28 cellular contexts compared by ENCODE assay signal in genomic region chr13:69035771-69036170, GRCh38.
"Had no signal": no experiment of that assay in that cellular context is flagged by ENCODE, and none has a peak within 500 bp of the region (broad histone marks: within the 10 kb centered on the region; RNA-seq: fewer than 3 reads in every experiment).

No MANE protein-coding gene starts in this region.

- H3K9me3 Mint-ChIP-seq: type B pancreatic cell had no signal

- H3K4me1 ChIP-seq: stomach, suprapubic skin, testis, thyroid gland, tibial artery, tibial nerve, transverse colon, upper lobe of left lung, upper lobe of right lung, uterus, vagina had no signal

- H3K27ac ChIP-seq: stomach, suprapubic skin, testis, thoracic aorta, thyroid gland, tibial artery, tibial nerve, transverse colon, upper lobe of left lung, upper lobe of right lung, uterus, vagina had no signal

- DNase-seq: stimulated activated CD4-positive, alpha-beta T cell treated with anti-CD3 and anti-CD28 coated beads, Interleukin-2, amount 100 ng/mL, for 48 hours; stimulated activated CD4-positive, alpha-beta T cell treated with anti-CD3 and anti-CD28 coated beads, Interleukin-4, amount 100 ng/mL, for 1 hour; stimulated activated CD4-positive, alpha-beta T cell treated with anti-CD3 and anti-CD28 coated beads, Interleukin-4, amount 100 ng/mL, for 24 hours; stimulated activated CD4-positive, alpha-beta T cell treated with anti-CD3 and anti-CD28 coated beads, Interleukin-4, amount 100 ng/mL, for 4 hours; stimulated activated CD8-positive, alpha-beta memory T cell treated with anti-CD3 and anti-CD28 coated beads, Interleukin-4, amount 100 ng/mL, for 48 hours; stimulated activated naive B cell treated with anti-CD40 and anti-IgM and Interleukin-4, amounts not matched to agents 10 μg/mL and 1 μg/mL and 100 μg/mL, for 72 hours; stimulated activated naive CD4-positive, alpha-beta T cell; stimulated activated naive CD4-positive, alpha-beta T cell treated with Interleukin-2 at 50 U/mL for 16 hours; stimulated activated naive CD8-positive, alpha-beta T cell treated with anti-CD3 and anti-CD28 coated beads, Interleukin-15, amount 100 ng/mL, for 72 hours; stimulated activated naive CD8-positive, alpha-beta T cell treated with anti-CD3 and anti-CD28 coated beads, Interleukin-15, Interleukin-2, amounts not matched to agents 100 U/mL and 50 U/mL, for 24 hours; stomach; substantia nigra; testis; thyroid gland; tibial artery; transverse colon; trophoblast cell; upper lobe of right lung; uterus had no signal

- H3K9me3 ChIP-seq: suprapubic skin, testis, thoracic aorta, thyroid gland, tibial artery, tibial nerve, transverse colon, upper lobe of left lung, upper lobe of right lung, uterus, vagina had no signal

- H3K36me3 Mint-ChIP-seq: stimulated activated effector memory CD8-positive, alpha-beta T cell treated with anti-CD3 and anti-CD28 coated beads, Interleukin-12 subunit alpha, Interleukin-12 subunit beta, amount 100 ng/mL, for 72 hours; stimulated activated memory B cell treated with anti-CD40 and anti-IgM and Interleukin-4, amounts not matched to agents 10 μg/mL and 1 μg/mL and 100 μg/mL, for 72 hours; stimulated activated naive B cell treated with anti-CD40 and anti-IgM and Interleukin-4, amounts not matched to agents 10 μg/mL and 1 μg/mL and 100 μg/mL, for 72 hours; type B pancreatic cell had no signal

- H3K36me3 ChIP-seq: stomach, suprapubic skin, thoracic aorta, thyroid gland, tibial artery, tibial nerve, transverse colon, upper lobe of left lung, upper lobe of right lung, uterus, vagina had no signal

- H3K4me3 Mint-ChIP-seq: stimulated activated effector memory CD8-positive, alpha-beta T cell treated with anti-CD3 and anti-CD28 coated beads, Interleukin-12 subunit alpha, Interleukin-12 subunit beta, amount 100 ng/mL, for 72 hours; stimulated activated memory B cell treated with anti-CD40 and anti-IgM and Interleukin-4, amounts not matched to agents 10 μg/mL and 1 μg/mL and 100 μg/mL, for 72 hours; stimulated activated naive B cell treated with anti-CD40 and anti-IgM and Interleukin-4, amounts not matched to agents 10 μg/mL and 1 μg/mL and 100 μg/mL, for 72 hours; stimulated activated naive CD8-positive, alpha-beta T cell treated with anti-CD3 and anti-CD28 coated beads, Interleukin-15, amount 100 ng/mL, for 72 hours; stimulated activated naive CD8-positive, alpha-beta T cell treated with anti-CD3 and anti-CD28 coated beads, Interleukin-15, Interleukin-2, amounts not matched to agents 100 ng/mL and 50 ng/mL, for 24 hours; type B pancreatic cell had no signal

- H3K4me3 ChIP-seq: stomach, suprapubic skin, thoracic aorta, thyroid gland, tibial artery, tibial nerve, transverse colon, upper lobe of left lung, upper lobe of right lung, uterus, vagina had no signal

- H3K4me1 Mint-ChIP-seq: stimulated activated effector memory CD8-positive, alpha-beta T cell treated with anti-CD3 and anti-CD28 coated beads, Interleukin-12 subunit alpha, Interleukin-12 subunit beta, amount 100 ng/mL, for 72 hours; stimulated activated memory B cell treated with anti-CD40 and anti-IgM and Interleukin-4, amounts not matched to agents 10 μg/mL and 1 μg/mL and 100 μg/mL, for 72 hours; stimulated activated naive B cell treated with anti-CD40 and anti-IgM and Interleukin-4, amounts not matched to agents 10 μg/mL and 1 μg/mL and 100 μg/mL, for 72 hours; stimulated activated naive CD8-positive, alpha-beta T cell treated with anti-CD3 and anti-CD28 coated beads, Interleukin-15, amount 100 ng/mL, for 72 hours had no signal

- H3K27me3 Mint-ChIP-seq: stimulated activated memory B cell treated with anti-CD40 and anti-IgM and Interleukin-4, amounts not matched to agents 10 μg/mL and 1 μg/mL and 100 μg/mL, for 72 hours; stimulated activated naive B cell treated with anti-CD40 and anti-IgM and Interleukin-4, amounts not matched to agents 10 μg/mL and 1 μg/mL and 100 μg/mL, for 72 hours; stimulated activated naive CD8-positive, alpha-beta T cell treated with anti-CD3 and anti-CD28 coated beads, Interleukin-15, amount 100 ng/mL, for 72 hours; stimulated activated naive CD8-positive, alpha-beta T cell treated with anti-CD3 and anti-CD28 coated beads, Interleukin-15, Interleukin-2, amounts not matched to agents 100 ng/mL and 50 ng/mL, for 24 hours; type B pancreatic cell had no signal

- ATAC-seq: stimulated activated effector memory CD8-positive, alpha-beta T cell treated with anti-CD3 and anti-CD28 coated beads, Interleukin-12 subunit alpha, Interleukin-12 subunit beta, amount 100 ng/mL, for 72 hours; stimulated activated memory B cell treated with anti-CD40 and anti-IgM and Interleukin-4, amounts not matched to agents 10 μg/mL and 1 μg/mL and 100 μg/mL, for 72 hours; stimulated activated naive B cell treated with anti-CD40 and anti-IgM and Interleukin-4, amounts not matched to agents 10 μg/mL and 1 μg/mL and 100 μg/mL, for 72 hours; stimulated activated naive CD8-positive, alpha-beta T cell treated with anti-CD3 and anti-CD28 coated beads, Interleukin-15, amount 100 ng/mL, for 72 hours; stimulated activated naive CD8-positive, alpha-beta T cell treated with anti-CD3 and anti-CD28 coated beads, Interleukin-15, Interleukin-2, amounts not matched to agents 100 U/mL and 50 U/mL, for 24 hours; upper lobe of right lung had no signal

- H3K27ac Mint-ChIP-seq: stimulated activated effector memory CD8-positive, alpha-beta T cell treated with anti-CD3 and anti-CD28 coated beads, Interleukin-12 subunit alpha, Interleukin-12 subunit beta, amount 100 ng/mL, for 72 hours; stimulated activated memory B cell treated with anti-CD40 and anti-IgM and Interleukin-4, amounts not matched to agents 10 μg/mL and 1 μg/mL and 100 μg/mL, for 72 hours; stimulated activated naive B cell treated with anti-CD40 and anti-IgM and Interleukin-4, amounts not matched to agents 10 μg/mL and 1 μg/mL and 100 μg/mL, for 72 hours; stimulated activated naive CD8-positive, alpha-beta T cell treated with anti-CD3 and anti-CD28 coated beads, Interleukin-15, Interleukin-2, amounts not matched to agents 100 ng/mL and 50 ng/mL, for 24 hours; type B pancreatic cell had no signal
